In the genomic region with DNA sequence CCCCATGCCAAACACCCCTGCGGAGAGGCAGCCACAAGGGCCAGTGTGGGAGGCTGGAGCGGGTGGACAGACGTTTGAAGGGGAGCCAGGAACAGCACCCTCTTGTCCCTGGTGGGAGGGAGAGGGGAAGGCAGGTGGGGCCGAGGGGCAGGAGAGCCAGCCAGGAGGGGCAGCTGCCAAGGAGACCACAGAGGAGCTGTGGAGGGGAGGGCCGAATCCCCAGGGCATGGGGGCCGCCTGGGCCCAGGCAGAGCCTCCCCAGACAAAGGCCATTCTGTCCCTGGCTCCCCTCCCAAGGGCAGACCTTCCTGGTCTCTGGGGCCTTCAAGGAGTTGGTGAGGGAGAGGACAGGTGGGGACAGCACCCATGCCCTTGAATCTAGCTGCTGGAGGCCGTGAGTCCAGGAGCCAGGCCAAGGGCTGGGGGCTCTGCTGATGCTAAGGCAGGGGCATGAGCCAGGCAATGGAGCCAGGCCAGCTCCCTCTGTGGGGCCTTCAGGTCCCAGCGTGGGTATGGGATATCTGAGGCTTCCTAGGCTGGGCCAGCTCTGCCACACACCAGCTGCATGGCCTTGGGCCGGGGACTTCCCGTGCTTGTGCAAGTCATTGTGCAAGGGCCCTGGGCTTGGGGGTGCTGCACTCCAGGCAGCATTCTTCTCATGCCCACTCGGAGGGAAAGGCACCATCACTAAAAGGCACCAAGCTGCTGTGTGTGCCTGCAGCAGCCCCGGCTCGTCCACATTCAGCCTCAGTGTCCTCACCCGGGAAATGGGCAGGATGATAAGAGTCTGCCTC, we compare ENCODE assay signal across 9 cellular contexts. TPM values are rescaled to one million over a fixed set of nuclear protein-coding genes. Genes with fewer than 3 reads are reported as not detected.
A peak's percentile ranks its signal among the peaks of the same experiment; 100 is the strongest.
DNase-seq lines count a peak whose midpoint lies in the region; ATAC-seq and TF ChIP-seq lines count a peak whose summit lies in the region.
"Had no signal": no experiment of that assay in that cellular context is flagged by ENCODE, and none has a peak within 500 bp of the region (broad histone marks: within the 10 kb centered on the region; RNA-seq: fewer than 3 reads in every experiment).

No MANE protein-coding gene starts in this region.

- H3K4me3 ChIP-seq in adrenal gland, result no peak overlapping the region

- no peaks in the 10 kb centered on the region for H3K9me3 ChIP-seq in adrenal gland (replicated peaks in 1 of 3)

- no peaks in the 10 kb centered on the region for H3K36me3 Mint-ChIP-seq in stimulated activated effector memory CD8-positive, alpha-beta T cell treated with anti-CD3 and anti-CD28 coated beads, Interleukin-12 subunit alpha, Interleukin-12 subunit beta, amount 100 ng/mL, for 72 hours
- no peaks in the 10 kb centered on the region for H3K36me3 Mint-ChIP-seq in T-helper 2 cell treated with Interferon-gamma antibody and Interleukin-4, amounts not matched to agents 5 μg/mL and 100 μg/mL, for 36 hours (ENCODE audit: low read depth)

- ATAC-seq in stimulated activated effector memory CD8-positive, alpha-beta T cell treated with anti-CD3 and anti-CD28 coated beads, Interleukin-12 subunit alpha, Interleukin-12 subunit beta, amount 100 ng/mL, for 72 hours, result peak; percentile 34

- peak overlapping the region; percentile 33 to 90 (median 66) for H3K27ac ChIP-seq in adrenal gland

- intact Hi-C loops in adrenal gland (cut with DNase I), result loop anchor here in 1 of 2 donors (5.0 kb wide), 1 partner anchor 45 kb away; no protein-coding TSS in a partner anchor

- no peaks in the 10 kb centered on the region for H3K27me3 Mint-ChIP-seq in T-helper 2 cell treated with Interferon-gamma antibody and Interleukin-4, amounts not matched to agents 5 μg/mL and 100 μg/mL, for 36 hours (ENCODE audit: low read depth)

- TF ChIP-seq CTCF in adrenal gland (IDR thresholded peaks at IDR 0.05), result peak in 1 of 6 experiments; percentile 11

- H3K4me1 ChIP-seq in adrenal gland (replicated peaks in 1 of 2), result peaks cover 13 to 22% of the 10 kb centered on the region in 2 donors

- DNase-seq in SIG-M5 treated with dmso at 0.1 percent for 504 hours (lab: John Stamatoyannopoulos, UW; ENCODE audit: unreplicated experiment) (peak; percentile 59), SIG-M5 (lab: John Stamatoyannopoulos, UW) (no peak), adrenal gland (peak; percentile 74 to 97 (median 95)), iris pigment epithelial cell (ENCODE audit: low read depth) (peak; percentile 82), DMS153 treated with DMSO at 0.1 percent for 48 hours (lab: John Stamatoyannopoulos, UW; ENCODE audit: unreplicated experiment) (no peak), NCI-H1417 (lab: John Stamatoyannopoulos, UW) (no peak)
- no peak for DNase-seq in stimulated activated effector memory CD8-positive, alpha-beta T cell treated with anti-CD3 and anti-CD28 coated beads, Interleukin-12 subunit alpha, Interleukin-12 subunit beta, amount 100 ng/mL, for 72 hours (ENCODE audit: low spot score in 2 of 2)
- no peak for DNase-seq in T-helper 2 cell treated with Interferon-gamma antibody and Interleukin-4, amounts not matched to agents 5 μg/mL and 100 μg/mL, for 36 hours (ENCODE audit: low spot score)

- WGBS in adrenal gland, 4 donors, result 36 to 65% (median 49%) methylated on average over 2 to 14 of the region's 14 CpGs

- peak overlapping the region; percentile 65 for H3K27ac Mint-ChIP-seq in stimulated activated effector memory CD8-positive, alpha-beta T cell treated with anti-CD3 and anti-CD28 coated beads, Interleukin-12 subunit alpha, Interleukin-12 subunit beta, amount 100 ng/mL, for 72 hours
- no peak overlapping the region for H3K27ac Mint-ChIP-seq in T-helper 2 cell treated with Interferon-gamma antibody and Interleukin-4, amounts not matched to agents 5 μg/mL and 100 μg/mL, for 36 hours

- H3K4me3 Mint-ChIP-seq in stimulated activated effector memory CD8-positive, alpha-beta T cell treated with anti-CD3 and anti-CD28 coated beads, Interleukin-12 subunit alpha, Interleukin-12 subunit beta, amount 100 ng/mL, for 72 hours, result no peak overlapping the region
- H3K4me3 Mint-ChIP-seq in T-helper 2 cell treated with Interferon-gamma antibody and Interleukin-4, amounts not matched to agents 5 μg/mL and 100 μg/mL, for 36 hours, result no peak overlapping the region

- H3K4me1 Mint-ChIP-seq in stimulated activated effector memory CD8-positive, alpha-beta T cell treated with anti-CD3 and anti-CD28 coated beads, Interleukin-12 subunit alpha, Interleukin-12 subunit beta, amount 100 ng/mL, for 72 hours, result no peaks in the 10 kb centered on the region
- no peaks in the 10 kb centered on the region for H3K4me1 Mint-ChIP-seq in T-helper 2 cell treated with Interferon-gamma antibody and Interleukin-4, amounts not matched to agents 5 μg/mL and 100 μg/mL, for 36 hours (ENCODE audit: low read depth)

- H3K36me3 ChIP-seq in adrenal gland (replicated peaks in 1 of 2), result no peaks in the 10 kb centered on the region

- H3K27me3 ChIP-seq in adrenal gland, result no peaks in the 10 kb centered on the region

- TF ChIP-seq POLR2A in adrenal gland (IDR thresholded peaks at IDR 0.05), result no peak

- H3K9me3 Mint-ChIP-seq in stimulated activated effector memory CD8-positive, alpha-beta T cell treated with anti-CD3 and anti-CD28 coated beads, Interleukin-12 subunit alpha, Interleukin-12 subunit beta, amount 100 ng/mL, for 72 hours, result no peaks in the 10 kb centered on the region
- H3K9me3 Mint-ChIP-seq in T-helper 2 cell treated with Interferon-gamma antibody and Interleukin-4, amounts not matched to agents 5 μg/mL and 100 μg/mL, for 36 hours, result no peaks in the 10 kb centered on the region

RNA-seq across cellular contexts. Expression of a gene that starts 11.4 kb away (rescaled TPM):
- 10 to 100 TPM; 12.7 to 70.9 (median 43.6) TPM for total RNA-seq in adrenal gland
- polyA plus RNA-seq in adrenal gland, result 10 to 100 TPM in 2 of 3 donors, 1 to 10 TPM in 1; 2.5 to 36.9 (median 35.2) TPM
- total RNA-seq: activated CD8-positive, alpha-beta memory T cell treated with anti-CD3 and anti-CD28 coated beads for 36 hours had no signal

RNA-seq across cellular contexts. Expression of a gene that starts 50.7 kb away (rescaled TPM):
- total RNA-seq in adrenal gland, result 100 to 1,000 TPM in 1 of 8 donors, 10 to 100 TPM in 7; 27.4 to 103 (median 42.6) TPM
- polyA plus RNA-seq in adrenal gland, result 10 to 100 TPM; 12.2 to 76.3 (median 48.2) TPM

RNA-seq across cellular contexts. Expression of a gene that starts 51.0 kb away (rescaled TPM):
- total RNA-seq in adrenal gland, result 100 to 1,000 TPM; 152 to 302 (median 197) TPM
- polyA plus RNA-seq in adrenal gland, result 100 to 1,000 TPM; 269 to 351 (median 278) TPM

Comparison
In these comparisons a context has a peak if more than half of its experiments do, and no peak if none do; other contexts are left out.
1. DNase-seq: peak in SIG-M5 treated with dmso at 0.1 percent for 504 hours (single experiment), adrenal gland (7 of 7) and iris pigment epithelial cell (single experiment); none in SIG-M5 (single experiment), stimulated activated effector memory CD8-positive, alpha-beta T cell treated with anti-CD3 and anti-CD28 coated beads, Interleukin-12 subunit alpha, Interleukin-12 subunit beta, amount 100 ng/mL, for 72 hours (0 of 2), T-helper 2 cell treated with Interferon-gamma antibody and Interleukin-4, amounts not matched to agents 5 μg/mL and 100 μg/mL, for 36 hours (single experiment), DMS153 treated with DMSO at 0.1 percent for 48 hours (single experiment) and NCI-H1417 (0 of 3).